Comparison of ENCODE assay signal across 19 cellular contexts in the genomic region with DNA sequence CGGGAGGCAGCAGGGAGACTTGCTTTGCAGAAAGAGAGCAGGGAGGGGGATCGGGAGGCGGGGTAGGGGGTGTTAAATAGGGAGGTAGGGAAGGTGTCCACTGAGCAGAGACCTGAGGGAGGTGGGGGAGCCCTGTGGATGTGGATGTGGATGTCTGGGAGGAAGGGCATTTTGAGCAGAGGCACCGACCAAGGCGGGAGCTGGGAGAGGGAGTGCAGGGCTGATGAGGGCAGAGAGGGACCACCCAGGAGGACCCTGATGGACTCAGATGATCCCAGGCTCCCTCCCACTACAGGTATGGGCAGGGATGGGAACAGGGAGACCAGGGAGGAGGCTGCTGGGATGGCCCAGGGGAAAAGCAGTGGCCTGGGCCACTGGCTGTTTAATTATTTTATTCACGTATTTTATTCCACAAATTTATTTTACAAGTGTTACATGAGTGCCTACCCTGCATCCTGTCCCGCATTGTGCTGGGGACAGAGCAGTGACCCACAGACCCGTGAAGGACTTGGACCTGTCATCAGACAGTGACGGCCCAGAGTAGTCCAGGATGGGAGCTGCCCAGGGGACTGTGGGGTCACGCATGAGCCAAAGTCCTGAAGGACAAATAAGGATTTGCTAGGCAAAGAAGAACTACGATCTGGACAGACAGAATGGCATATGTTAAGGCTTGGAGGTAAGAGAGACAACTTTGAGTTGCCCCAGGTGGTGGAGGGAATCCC. TPM values are rescaled to one million over a fixed set of nuclear protein-coding genes. Genes with fewer than 3 reads are reported as not detected.
A peak's percentile ranks its signal among the peaks of the same experiment; 100 is the strongest.
DNase-seq lines count a peak whose midpoint lies in the region; ATAC-seq and TF ChIP-seq lines count a peak whose summit lies in the region.
"Had no signal": no experiment of that assay in that cellular context is flagged by ENCODE, and none has a peak within 500 bp of the region (broad histone marks: within the 10 kb centered on the region; RNA-seq: fewer than 3 reads in every experiment).

No MANE protein-coding gene starts in this region.

- peaks cover 25 to 39% of the 10 kb centered on the region in 2 donors for H3K36me3 Mint-ChIP-seq in activated T-cell treated with anti-CD3 and anti-CD28 coated beads, Interleukin-2, amount 50 U/mL, for 72 hours (ENCODE audit: insufficient read depth in 2 of 2)
- peaks cover 24% of the 10 kb centered on the region for H3K36me3 Mint-ChIP-seq in T-cell
- peaks cover 87% of the 10 kb centered on the region for H3K36me3 Mint-ChIP-seq in stimulated activated effector memory CD8-positive, alpha-beta T cell treated with anti-CD3 and anti-CD28 coated beads, Interleukin-12 subunit alpha, Interleukin-12 subunit beta, amount 100 ng/mL, for 72 hours

- H3K36me3 ChIP-seq in left lung = peaks cover 0 to 51% of the 10 kb centered on the region in 2 donors

- no peaks in the 10 kb centered on the region for H3K27me3 ChIP-seq in left lung
- H3K27me3 ChIP-seq: testis had no signal

- H3K27me3 Mint-ChIP-seq in activated T-cell treated with anti-CD3 and anti-CD28 coated beads, Interleukin-2, amount 50 U/mL, for 72 hours (ENCODE audit: low read depth) = no peaks in the 10 kb centered on the region
- H3K27me3 Mint-ChIP-seq in T-cell = no peaks in the 10 kb centered on the region
- H3K27me3 Mint-ChIP-seq: activated CD8-positive, alpha-beta memory T cell treated with anti-CD3 and anti-CD28 coated beads, Interleukin-2, amount 10 ng/mL, durations not matched to agents 7 days and 5 days; activated naive CD4-positive, alpha-beta T cell treated with anti-CD3 and anti-CD28 coated beads, Interleukin-2, amount 50 U/mL, for 24 hours; central memory CD8-positive, alpha-beta T cell had no signal

- H3K27ac Mint-ChIP-seq in activated T-cell treated with anti-CD3 and anti-CD28 coated beads, Interleukin-2, amount 50 U/mL, for 72 hours = peak overlapping the region; percentile 45
- peak overlapping the region; percentile 27 to 77 for H3K27ac Mint-ChIP-seq in T-cell
- H3K27ac Mint-ChIP-seq in stimulated activated effector memory CD8-positive, alpha-beta T cell treated with anti-CD3 and anti-CD28 coated beads, Interleukin-12 subunit alpha, Interleukin-12 subunit beta, amount 100 ng/mL, for 72 hours = peak overlapping the region; percentile 61
- H3K27ac Mint-ChIP-seq: activated CD8-positive, alpha-beta memory T cell treated with anti-CD3 and anti-CD28 coated beads, Interleukin-2, amount 10 ng/mL, durations not matched to agents 7 days and 5 days had no signal

- no peak overlapping the region for H3K4me3 Mint-ChIP-seq in activated T-cell treated with anti-CD3 and anti-CD28 coated beads, Interleukin-2, amount 50 U/mL, for 72 hours
- H3K4me3 Mint-ChIP-seq in T-cell = no peak overlapping the region
- no peak overlapping the region for H3K4me3 Mint-ChIP-seq in stimulated activated effector memory CD8-positive, alpha-beta T cell treated with anti-CD3 and anti-CD28 coated beads, Interleukin-12 subunit alpha, Interleukin-12 subunit beta, amount 100 ng/mL, for 72 hours
- H3K4me3 Mint-ChIP-seq: activated CD8-positive, alpha-beta memory T cell treated with anti-CD3 and anti-CD28 coated beads, Interleukin-2, amount 10 ng/mL, durations not matched to agents 7 days and 5 days; activated naive CD4-positive, alpha-beta T cell treated with anti-CD3 and anti-CD28 coated beads, Interleukin-2, amount 50 U/mL, for 24 hours; central memory CD8-positive, alpha-beta T cell; immature natural killer cell had no signal

- peaks cover 45 to 93% of the 10 kb centered on the region in 2 donors for H3K4me1 ChIP-seq in left lung

- intact Hi-C loops in left lung (cut with DNase I) = no loop called here

- H3K9me3 Mint-ChIP-seq in activated T-cell treated with anti-CD3 and anti-CD28 coated beads, Interleukin-2, amount 50 U/mL, for 72 hours = no peaks in the 10 kb centered on the region
- H3K9me3 Mint-ChIP-seq in T-cell = no peaks in the 10 kb centered on the region
- H3K9me3 Mint-ChIP-seq in stimulated activated effector memory CD8-positive, alpha-beta T cell treated with anti-CD3 and anti-CD28 coated beads, Interleukin-12 subunit alpha, Interleukin-12 subunit beta, amount 100 ng/mL, for 72 hours = no peaks in the 10 kb centered on the region
- H3K9me3 Mint-ChIP-seq: activated naive CD4-positive, alpha-beta T cell treated with anti-CD3 and anti-CD28 coated beads, Interleukin-2, amount 50 U/mL, for 24 hours; central memory CD8-positive, alpha-beta T cell; immature natural killer cell had no signal

- POLR2A ChIA-PET in T-cell (lab: Charles Lee) = no interaction called here

- no peak overlapping the region for H3K4me3 ChIP-seq in left lung
- H3K4me3 ChIP-seq: testis had no signal

- no peak for DNase-seq in activated T-cell treated with anti-CD3 and anti-CD28 coated beads, Interleukin-2, amount 50 U/mL, for 72 hours
- DNase-seq in activated T-cell treated with anti-CD3 and anti-CD28 coated beads for 4 hours (no peak), T-cell (no peak), left lung (no peak), CD1c-positive myeloid dendritic cell (ENCODE audit: extremely low spot score) (no peak), NCI-H1694 (lab: John Stamatoyannopoulos, UW) (no peak), COLO668 (lab: John Stamatoyannopoulos, UW; ENCODE audit: unreplicated experiment) (no peak)
- DNase-seq in stimulated activated effector memory CD8-positive, alpha-beta T cell treated with anti-CD3 and anti-CD28 coated beads, Interleukin-12 subunit alpha, Interleukin-12 subunit beta, amount 100 ng/mL, for 72 hours (ENCODE audit: low spot score in 2 of 2) = no peak
- DNase-seq: activated CD8-positive, alpha-beta memory T cell treated with anti-CD3 and anti-CD28 coated beads, Interleukin-2, amount 10 ng/mL, durations not matched to agents 7 days and 5 days; immature natural killer cell; NCI-H524 treated with DMSO at 0.1 percent for 48 hours; OCI-M1; testis; WERI-Rb-1 had no signal

- peak overlapping the region; percentile 73 to 97 for H3K27ac ChIP-seq in left lung
- H3K27ac ChIP-seq: WERI-Rb-1 had no signal

- CTCF ChIA-PET in T-cell (lab: Charles Lee) = interaction anchor here in 1 of 2 donors (0.5 kb wide), 1 partner anchor 8 kb away, joined by 4 read pairs; no protein-coding TSS in a partner anchor

- H3K9me3 ChIP-seq in left lung = no peaks in the 10 kb centered on the region
- H3K9me3 ChIP-seq: testis had no signal

- no peak for ATAC-seq in activated T-cell treated with anti-CD3 and anti-CD28 coated beads, Interleukin-2, amount 50 U/mL, for 72 hours (replicated peaks in 1 of 2)
- ATAC-seq in T-cell (replicated peaks in 1 of 4) (no peak), left lung (no peak)
- ATAC-seq in stimulated activated effector memory CD8-positive, alpha-beta T cell treated with anti-CD3 and anti-CD28 coated beads, Interleukin-12 subunit alpha, Interleukin-12 subunit beta, amount 100 ng/mL, for 72 hours = no peak
- ATAC-seq: activated CD8-positive, alpha-beta memory T cell treated with anti-CD3 and anti-CD28 coated beads, Interleukin-2, amount 10 ng/mL, durations not matched to agents 7 days and 5 days had no signal

- TF ChIP-seq CTCF in left lung (IDR thresholded peaks at IDR 0.05) = no peak

- peaks cover 74% of the 10 kb centered on the region for H3K4me1 Mint-ChIP-seq in activated T-cell treated with anti-CD3 and anti-CD28 coated beads, Interleukin-2, amount 50 U/mL, for 72 hours (ENCODE audit: low read depth)
- H3K4me1 Mint-ChIP-seq in T-cell = peaks cover 62 to 70% (median 63%) of the 10 kb centered on the region in 3 donors
- H3K4me1 Mint-ChIP-seq in stimulated activated effector memory CD8-positive, alpha-beta T cell treated with anti-CD3 and anti-CD28 coated beads, Interleukin-12 subunit alpha, Interleukin-12 subunit beta, amount 100 ng/mL, for 72 hours = peaks cover 71% of the 10 kb centered on the region

RNA-seq across cellular contexts. Expression of a gene that starts 5.3 kb away (rescaled TPM):
- 100 to 1,000 TPM; 233 to 236 TPM for total RNA-seq in activated T-cell treated with anti-CD3 and anti-CD28 coated beads, Interleukin-2, amount 50 U/mL, for 72 hours
- total RNA-seq in T-cell (100 to 1,000 TPM; 189 to 318 (median 227) TPM), left lung (100 to 1,000 TPM; 116 to 137 TPM)

RNA-seq across cellular contexts. Expression of a gene that starts 24.9 kb away (rescaled TPM):
- 1 to 10 TPM; 2.7 to 4.7 TPM for total RNA-seq in activated T-cell treated with anti-CD3 and anti-CD28 coated beads, Interleukin-2, amount 50 U/mL, for 72 hours
- total RNA-seq in T-cell (1 to 10 TPM; 1.1 to 4.3 (median 3.7) TPM), left lung (1 to 10 TPM; 7.7 to 9.7 TPM)

RNA-seq across cellular contexts. Expression of a gene that starts 36.1 kb away (rescaled TPM):
- total RNA-seq in activated T-cell treated with anti-CD3 and anti-CD28 coated beads, Interleukin-2, amount 50 U/mL, for 72 hours = under 1 TPM; 0.19 to 0.30 TPM
- under 1 TPM in 3 of 5 donors, not detected in 2; 0.41 to 0.51 (median 0.46) TPM for total RNA-seq in T-cell
- 10 to 100 TPM; 16.8 to 40.3 TPM for total RNA-seq in left lung
- total RNA-seq: A673; activated CD8-positive, alpha-beta memory T cell treated with anti-CD3 and anti-CD28 coated beads, Interleukin-2, amount 10 ng/mL, durations not matched to agents 7 days and 5 days; frontal cortex; osteocyte had no signal

RNA-seq across cellular contexts. Expression of a gene that starts 41.4 kb away (rescaled TPM):
- 1 to 10 TPM; 8.3 to 9.1 TPM for total RNA-seq in activated T-cell treated with anti-CD3 and anti-CD28 coated beads, Interleukin-2, amount 50 U/mL, for 72 hours
- total RNA-seq in T-cell (10 to 100 TPM; 14.1 to 29.0 (median 26.8) TPM), left lung (1 to 10 TPM; 8.5 to 9.9 TPM)

Comparison
In these comparisons a context has a peak if more than half of its experiments do, and no peak if none do; other contexts are left out.
1. RNA of a gene that starts 36.1 kb away (total RNA-seq): 16.8 to 40.3 TPM in left lung; 0.41 to 0.51 TPM in T-cell and 0.19 to 0.30 TPM in activated T-cell treated with anti-CD3 and anti-CD28 coated beads, Interleukin-2, amount 50 U/mL, for 72 hours; every median in the first group is over 10 times any median in the second.
2. Peak in every context shown above with its lines, with median percentiles within 50 percentile points of each other: H3K27ac Mint-ChIP-seq.